In the genomic region with DNA sequence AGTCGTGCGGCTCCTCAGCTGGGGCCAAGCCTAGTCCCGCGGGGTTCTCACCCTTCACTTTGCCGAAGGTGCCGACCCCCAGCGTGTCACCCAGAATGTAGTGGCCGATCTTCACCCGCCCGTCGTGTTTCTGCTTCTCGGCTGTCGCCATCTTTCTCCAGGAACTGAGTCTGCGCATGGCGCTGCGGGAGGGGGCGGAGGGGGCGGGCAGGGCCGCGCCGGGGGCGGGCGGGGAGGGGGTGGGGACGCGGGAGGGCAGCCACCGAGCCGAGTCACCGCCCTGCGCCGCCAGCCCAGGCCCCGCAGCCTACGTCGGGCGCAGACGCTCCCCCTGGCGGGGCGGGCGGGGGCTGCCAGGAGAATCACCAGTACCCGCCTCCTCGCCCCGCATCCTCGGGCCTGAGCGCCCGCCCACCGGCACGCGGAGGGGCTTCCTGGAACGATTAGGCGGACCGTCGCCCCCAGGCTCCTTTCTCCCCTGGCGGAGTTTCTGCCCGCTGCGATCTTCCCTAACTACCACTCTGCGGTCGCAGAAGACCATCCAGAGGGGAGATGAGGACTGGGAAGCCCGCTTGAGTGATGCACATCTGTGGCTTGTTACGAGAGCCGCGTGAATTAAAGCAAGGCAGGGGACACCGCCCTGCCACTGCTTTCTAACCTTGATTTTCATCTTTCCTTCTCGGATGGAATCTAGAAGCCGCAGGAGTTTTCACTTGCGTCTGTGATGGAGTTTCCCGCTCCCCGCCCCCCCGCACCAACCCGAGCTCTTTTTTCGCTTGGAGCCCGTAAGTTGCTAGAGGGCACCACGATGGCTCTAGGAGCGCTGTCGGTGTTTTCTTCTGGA, we compare ENCODE assay signal across 1 cellular context.
TF ChIP-seq lines count a peak whose summit lies in the region.

TSS of gene PRKAA1 (minus strand) at position 363 of the 844 bp plus-strand sequence. CDS start at position 178, 185 bp downstream.

TF ChIP-seq in GM12878, 131 proteins besides CTCF, POLR2A, EP300 and RAD21 (continued from another document):
- TF ChIP-seq EGR1 (IDR thresholded peaks at IDR 0.05; ENCODE audit: borderline replicate concordance in 1 of 2, low read depth in 2 of 2, low read length in 2 of 2), result peak in 1 of 2 experiments; percentile 80; a peak in 2 of 3 replicates
- TF ChIP-seq ZNF217 (IDR thresholded peaks at IDR 0.05), result no peak
- peak; percentile 74 for TF ChIP-seq GATAD2B (conservative IDR thresholded peaks at IDR 0.05; ENCODE audit: low read depth)
- TF ChIP-seq MEF2A (IDR thresholded peaks at IDR 0.05; ENCODE audit: insufficient read depth, low read depth, low read length), result 0 out of 2 replicates have a peak, but pooled peaks have one; percentile 3
- TF ChIP-seq SP1 (IDR thresholded peaks at IDR 0.05; ENCODE audit: low read depth, low read length), result no peak
- TF ChIP-seq, protein P1, sequence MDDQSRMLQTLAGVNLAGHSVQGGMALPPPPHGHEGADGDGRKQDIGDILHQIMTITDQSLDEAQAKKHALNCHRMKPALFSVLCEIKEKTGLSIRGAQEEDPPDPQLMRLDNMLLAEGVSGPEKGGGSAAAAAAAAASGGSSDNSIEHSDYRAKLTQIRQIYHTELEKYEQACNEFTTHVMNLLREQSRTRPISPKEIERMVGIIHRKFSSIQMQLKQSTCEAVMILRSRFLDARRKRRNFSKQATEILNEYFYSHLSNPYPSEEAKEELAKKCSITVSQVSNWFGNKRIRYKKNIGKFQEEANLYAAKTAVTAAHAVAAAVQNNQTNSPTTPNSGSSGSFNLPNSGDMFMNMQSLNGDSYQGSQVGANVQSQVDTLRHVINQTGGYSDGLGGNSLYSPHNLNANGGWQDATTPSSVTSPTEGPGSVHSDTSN (IDR thresholded peaks at IDR 0.05; ENCODE audit: insufficient replicate concordance, low read depth, low read length), result no peak
- peak; percentile 93 for TF ChIP-seq YY1 (IDR thresholded peaks at IDR 0.05; ENCODE audit: low read depth, low read length)
- TF ChIP-seq BCL11A (IDR thresholded peaks at IDR 0.05; ENCODE audit: low read depth, low read length), result no peak
- no peak for TF ChIP-seq ZNF687 (IDR thresholded peaks at IDR 0.05)
- no peak for TF ChIP-seq ZNF622 (IDR thresholded peaks at IDR 0.05)
- TF ChIP-seq PRDM15 (CRISPR knock-in tag; IDR thresholded peaks at IDR 0.05), result no peak
- TF ChIP-seq PML (IDR thresholded peaks at IDR 0.05; ENCODE audit: low read length), result no peak
- TF ChIP-seq MYC (IDR thresholded peaks at IDR 0.05; ENCODE audit: insufficient read depth, insufficient read length, insufficient replicate concordance, low read length, severe bottlenecking), result no peak
- TF ChIP-seq SMAD5 (IDR thresholded peaks at IDR 0.05; ENCODE audit: low read depth), result 0 out of 2 replicates have a peak, but pooled peaks have one; percentile 26
- peak; percentile 60 to 62; a peak in 2 of 4 replicates for TF ChIP-seq IKZF2 (IDR thresholded peaks at IDR 0.05)
- TF ChIP-seq TAF1 (IDR thresholded peaks at IDR 0.05; ENCODE audit: borderline replicate concordance, low read depth, low read length), result peak; percentile 91
